17 cellular contexts compared by ENCODE assay signal in the genomic region with DNA sequence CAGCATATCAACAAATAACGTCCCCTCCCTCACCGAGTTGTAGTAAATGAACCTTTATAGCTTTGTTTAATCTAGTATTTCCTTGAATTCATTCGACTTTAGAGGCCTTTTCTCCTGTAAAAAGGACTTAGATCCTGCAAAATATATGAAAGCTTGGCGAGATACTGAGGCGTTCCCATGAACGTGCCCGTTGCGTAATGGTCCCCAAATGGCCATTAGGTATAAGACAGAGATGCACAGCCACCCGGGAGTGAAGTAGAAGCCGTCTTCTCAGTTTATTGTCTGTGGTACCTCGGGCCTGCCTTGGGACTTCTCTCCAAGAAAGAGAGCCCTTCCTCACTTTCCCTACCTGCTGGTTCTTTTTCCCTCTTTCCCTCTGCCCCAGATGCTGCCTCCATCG.
A peak's percentile ranks its signal among the peaks of the same experiment; 100 is the strongest.
DNase-seq lines count a peak whose midpoint lies in the region; ATAC-seq and TF ChIP-seq lines count a peak whose summit lies in the region.
"Had no signal": no experiment of that assay in that cellular context is flagged by ENCODE, and none has a peak within 500 bp of the region (broad histone marks: within the 10 kb centered on the region; RNA-seq: fewer than 3 reads in every experiment).

No MANE protein-coding gene starts in this region.

- H3K79me2 ChIP-seq in H9 (ENCODE audit: insufficient read depth, low read length): no peaks in the 10 kb centered on the region

- no peak overlapping the region for H4K5ac ChIP-seq in H9 (ENCODE audit: insufficient read length, low read depth, low read length)

- H3K27ac ChIP-seq in H9 (ENCODE audit: insufficient read length, low read depth, low read length): no peak overlapping the region
- H3K27ac ChIP-seq in iPS-20b (ENCODE audit: low read length): no peak overlapping the region
- no peak overlapping the region for H3K27ac ChIP-seq in transverse colon
- H3K27ac ChIP-seq in coronary artery: no peak overlapping the region
- H3K27ac ChIP-seq: BLaER1, GM23248, tibial artery had no signal

- H3K4me3 Mint-ChIP-seq in H9: peak overlapping the region; percentile 75 to 88
- peak overlapping the region; percentile 85 for H3K4me3 Mint-ChIP-seq in WTC11

- H3K23me2 ChIP-seq in H9 (ENCODE audit: insufficient read length, low read depth, low read length, poor library complexity, severe bottlenecking): peaks cover 7% of the 10 kb centered on the region

- H3K27ac Mint-ChIP-seq in H9: no peak overlapping the region
- no peak overlapping the region for H3K27ac Mint-ChIP-seq in WTC11

- no peak for ATAC-seq in WTC11
- ATAC-seq in HG02981 (IDR thresholded peaks at IDR 0.05; ENCODE audit: unreplicated experiment): no peak

- no peak overlapping the region for H2BK12ac ChIP-seq in H9 (ENCODE audit: insufficient read length, low read depth, low read length)

- no peaks in the 10 kb centered on the region for H3K79me1 ChIP-seq in H9 (ENCODE audit: insufficient read depth, low read depth, low read length, poor library complexity, severe bottlenecking)

- no peak overlapping the region for H3K23ac ChIP-seq in H9 (ENCODE audit: insufficient read length, low read depth, low read length)

- POLR2A ChIA-PET in WTC11 (lab: Charles Lee): interaction anchor here (0.6 kb wide), 1 partner anchor 23 kb away, joined by 3 read pairs; no protein-coding TSS in a partner anchor

- no peak overlapping the region for H2AFZ ChIP-seq in H9 (ENCODE audit: low read length)
- H2AFZ ChIP-seq: GM23248 had no signal

- H3K4me3 ChIP-seq in iPS-20b (ENCODE audit: low read length): peak overlapping the region; percentile 67; the same call in 1 of the 2 replicates
- no peak overlapping the region for H3K4me3 ChIP-seq in transverse colon
- H3K4me3 ChIP-seq in coronary artery: no peak overlapping the region

- H3K9me3 Mint-ChIP-seq in H9 (no peaks in the 10 kb centered on the region), WTC11 (no peaks in the 10 kb centered on the region)

- no peak for TF ChIP-seq CTCF in H9 (conservative IDR thresholded peaks at IDR 0.05)
- TF ChIP-seq CTCF in WTC11 (IDR thresholded peaks at IDR 0.05): no peak
- no peak for TF ChIP-seq CTCF in transverse colon (IDR thresholded peaks at IDR 0.05)
- no peak for TF ChIP-seq CTCF in coronary artery (IDR thresholded peaks at IDR 0.05)

- H2BK15ac ChIP-seq in H9 (ENCODE audit: low read depth, low read length): no peak overlapping the region

- no peak for TF ChIP-seq POLR2A in transverse colon (IDR thresholded peaks at IDR 0.05)

- no CpG with 5 or more reads among the region's 12 CpGs for WGBS in H9 (ENCODE audit: extremely low coverage, insufficient read length, low lambda C conversion rate)
- WGBS in transverse colon (ENCODE audit: low coverage in 1 of 2), 2 donors: 50 to 62% methylated on average over 4 to 12 of the region's 12 CpGs

- H3K27me3 Mint-ChIP-seq in H9 (ENCODE audit: low read depth) (peaks cover 66% of the 10 kb centered on the region), WTC11 (ENCODE audit: low read depth) (peaks cover 78% of the 10 kb centered on the region)

- H3K27me3 ChIP-seq in H9 (ENCODE audit: insufficient read depth, low read length): peaks cover 12% of the 10 kb centered on the region
- H3K27me3 ChIP-seq in iPS-20b (ENCODE audit: insufficient read depth, low read length): peaks cover 68% of the 10 kb centered on the region
- H3K27me3 ChIP-seq in transverse colon: peaks cover 92% of the 10 kb centered on the region

- no peak for TF ChIP-seq EP300 in transverse colon (IDR thresholded peaks at IDR 0.05; ENCODE audit: low read depth)

- no peaks in the 10 kb centered on the region for H3K36me3 ChIP-seq in iPS-20b (ENCODE audit: insufficient read depth, low read depth, low read length)
- H3K36me3 ChIP-seq in transverse colon: no peaks in the 10 kb centered on the region
- H3K36me3 ChIP-seq: BLaER1, tibial artery had no signal

- no peaks in the 10 kb centered on the region for H3K9me3 ChIP-seq in H9 (ENCODE audit: control insufficient read depth, low read depth, low read length)
- H3K9me3 ChIP-seq in iPS-20b (ENCODE audit: insufficient read depth, low read depth, low read length): no peaks in the 10 kb centered on the region
- H3K9me3 ChIP-seq in transverse colon: no peaks in the 10 kb centered on the region
- H3K9me3 ChIP-seq: BLaER1, tibial artery had no signal

- no peak overlapping the region for H3K9ac ChIP-seq in H9 (ENCODE audit: extremely low read depth, insufficient read length, low read length)
- no peak overlapping the region for H3K9ac ChIP-seq in iPS-20b (ENCODE audit: low read depth, low read length)
- H3K9ac ChIP-seq: BLaER1, GM23248 had no signal

- no peak overlapping the region for H3K18ac ChIP-seq in H9 (ENCODE audit: insufficient read length, low read depth, low read length)

- H3K36me3 Mint-ChIP-seq in H9 (ENCODE audit: insufficient read depth in 1 of 3, low read depth in 3 of 3): peaks cover 0 to 2% (median 0%) of the 10 kb centered on the region in 3 experiments; a peak in 1 of 7 replicates
- H3K36me3 Mint-ChIP-seq in WTC11: no peaks in the 10 kb centered on the region

- CTCF ChIA-PET in WTC11 (lab: Charles Lee): no interaction called here

- H2AK5ac ChIP-seq in H9 (ENCODE audit: insufficient read length, low read length): no peak overlapping the region

- no peaks in the 10 kb centered on the region for H4K20me1 ChIP-seq in H9 (ENCODE audit: control insufficient read depth, insufficient read depth, insufficient read length)
- H4K20me1 ChIP-seq: BLaER1 had no signal

- no peak overlapping the region for H3T11ph ChIP-seq in H9 (ENCODE audit: low read length)

- H3K14ac ChIP-seq in H9 (ENCODE audit: insufficient read depth, low read length): no peak overlapping the region

- no peak overlapping the region for H2BK20ac ChIP-seq in H9 (ENCODE audit: low read depth, low read length, poor library complexity, severe bottlenecking)

- H2BK120ac ChIP-seq in H9 (ENCODE audit: low read depth, low read length, poor library complexity, severe bottlenecking): no peak overlapping the region

- in situ Hi-C loops in transverse colon (cut with MboI; ENCODE audit: low pct_ligation_motif_present in 1 of 4, low pct_unique_long_range_greater_than_20kb in 1 of 4, low sequenced_read_pairs in 3 of 4): no loop called here

- no peak overlapping the region for H4K8ac ChIP-seq in H9 (replicated peaks; ENCODE audit: insufficient read length, low read depth, low read length)

- no peak overlapping the region for H3K4ac ChIP-seq in H9 (ENCODE audit: low read depth, low read length)

- H3K4me2 ChIP-seq in H9 (ENCODE audit: insufficient read depth, insufficient read length, low read length): peak overlapping the region; percentile 53

- no peak overlapping the region for H2BK5ac ChIP-seq in H9 (ENCODE audit: insufficient read length, low read length)

- DNase-seq in H9 (no peak), WTC11 (ENCODE audit: low spot score) (no peak), posterior vena cava (ENCODE audit: low spot score) (peak; percentile 35), transverse colon (no peak), coronary artery (ENCODE audit: low spot score) (no peak)
- no peak for DNase-seq in stimulated activated naive CD4-positive, alpha-beta T cell (lab: John Stamatoyannopoulos, UW)
- DNase-seq: activated CD4-positive, alpha-beta T cell treated with anti-CD3 and anti-CD28 coated beads for 4 hours; effector memory CD4-positive, alpha-beta T cell; KBM-7; NCI-H1092; NCI-H748 treated with DMSO at 0.1 percent for 48 hours; stimulated activated CD4-positive, alpha-beta T cell treated with anti-CD3 and anti-CD28 coated beads, Interleukin-4, amount 100 ng/mL, for 1 hour; tibial artery had no signal

- H3K4me1 Mint-ChIP-seq in H9: peaks cover 13 to 22% of the 10 kb centered on the region in 2 experiments
- peaks cover 16% of the 10 kb centered on the region for H3K4me1 Mint-ChIP-seq in WTC11

- peaks cover 5% of the 10 kb centered on the region; the same call in 1 of the 2 replicates for H3K4me1 ChIP-seq in H9 (ENCODE audit: insufficient read depth, low read length)
- peaks cover 6% of the 10 kb centered on the region; the same call in 1 of the 2 replicates for H3K4me1 ChIP-seq in iPS-20b (ENCODE audit: insufficient read depth, low read length)
- peaks cover 0 to 12% (median 10%) of the 10 kb centered on the region in 4 donors for H3K4me1 ChIP-seq in transverse colon

- no peak overlapping the region for H4K91ac ChIP-seq in H9 (ENCODE audit: insufficient read length, low read depth, low read length)

- intact Hi-C loops in posterior vena cava (cut with DNase I) (no loop called here), transverse colon (cut with DNase I; ENCODE audit: low total_unique reads) (loop anchor here (1.0 kb wide), 1 partner anchor 16 kb away; no protein-coding TSS in a partner anchor)

- H3K56ac ChIP-seq in H9 (ENCODE audit: insufficient read length, low read depth, low read length): no peak overlapping the region

TF ChIP-seq in WTC11, 78 proteins besides CTCF, POLR2A, EP300 and RAD21 (continues in another document):
- TF ChIP-seq ZNF138 (CRISPR knock-in tag; conservative IDR thresholded peaks at IDR 0.05) (no peak), GABPB1 (CRISPR knock-in tag; IDR thresholded peaks at IDR 0.05) (no peak), NFATC4 (CRISPR knock-in tag; IDR thresholded peaks at IDR 0.05) (no peak), RELA (CRISPR knock-in tag; IDR thresholded peaks at IDR 0.05; ENCODE audit: borderline replicate concordance) (no peak), TEAD1 (CRISPR knock-in tag; IDR thresholded peaks at IDR 0.05) (no peak), ZBTB21 (CRISPR knock-in tag; IDR thresholded peaks at IDR 0.05; ENCODE audit: borderline replicate concordance) (no peak), FOXK1 (CRISPR knock-in tag; IDR thresholded peaks at IDR 0.05) (no peak), RORB (CRISPR knock-in tag; IDR thresholded peaks at IDR 0.05) (no peak)
- TF ChIP-seq, protein P1, sequence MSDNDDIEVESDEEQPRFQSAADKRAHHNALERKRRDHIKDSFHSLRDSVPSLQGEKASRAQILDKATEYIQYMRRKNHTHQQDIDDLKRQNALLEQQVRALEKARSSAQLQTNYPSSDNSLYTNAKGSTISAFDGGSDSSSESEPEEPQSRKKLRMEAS (CRISPR knock-in tag; IDR thresholded peaks at IDR 0.05): no peak
- TF ChIP-seq, protein P2, sequence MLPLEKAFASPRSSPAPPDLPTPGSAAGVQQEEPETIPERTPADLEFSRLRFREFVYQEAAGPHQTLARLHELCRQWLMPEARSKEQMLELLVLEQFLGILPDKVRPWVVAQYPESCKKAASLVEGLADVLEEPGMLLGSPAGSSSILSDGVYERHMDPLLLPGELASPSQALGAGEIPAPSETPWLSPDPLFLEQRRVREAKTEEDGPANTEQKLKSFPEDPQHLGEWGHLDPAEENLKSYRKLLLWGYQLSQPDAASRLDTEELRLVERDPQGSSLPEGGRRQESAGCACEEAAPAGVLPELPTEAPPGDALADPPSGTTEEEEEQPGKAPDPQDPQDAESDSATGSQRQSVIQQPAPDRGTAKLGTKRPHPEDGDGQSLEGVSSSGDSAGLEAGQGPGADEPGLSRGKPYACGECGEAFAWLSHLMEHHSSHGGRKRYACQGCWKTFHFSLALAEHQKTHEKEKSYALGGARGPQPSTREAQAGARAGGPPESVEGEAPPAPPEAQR (CRISPR knock-in tag; IDR thresholded peaks at IDR 0.05): no peak
